In genomic region chr17:39694593-39694992, GRCh38 we compare ENCODE assay signal across 17 cellular contexts. TPM values are rescaled to one million over a fixed set of nuclear protein-coding genes. Genes with fewer than 3 reads are reported as not detected.
"Had no signal": no experiment of that assay in that cellular context is flagged by ENCODE, and none has a peak within 500 bp of the region (broad histone marks: within the 10 kb centered on the region; RNA-seq: fewer than 3 reads in every experiment).

No MANE protein-coding gene starts in this region.

- ATAC-seq: gastrocnemius medialis; heart left ventricle; left lung; natural killer cell treated with Interleukin-12 subunit alpha and Interleukin-12 subunit beta and Interleukin-15 and Interleukin-18, amount 100 ng/mL, for 72 hours; sciatic nerve had no signal

- H3K9me3 ChIP-seq: gastrocnemius medialis, heart left ventricle, left lung, spleen had no signal

- H3K4me3 Mint-ChIP-seq: activated naive CD8-positive, alpha-beta T cell treated with anti-CD3 and anti-CD28 coated beads for 36 hours; memory B cell; natural killer cell treated with Interleukin-12 subunit alpha and Interleukin-12 subunit beta and Interleukin-15 and Interleukin-18, amount 100 ng/mL, for 72 hours; stimulated activated naive CD8-positive, alpha-beta T cell treated with anti-CD3 and anti-CD28 coated beads, Interleukin-15, Interleukin-2, amounts not matched to agents 100 ng/mL and 50 ng/mL, for 24 hours; T-helper 2 cell treated with Interferon-gamma antibody and Interleukin-4, amounts not matched to agents 5 μg/mL and 100 μg/mL, for 36 hours had no signal

- H3K36me3 Mint-ChIP-seq: activated naive CD8-positive, alpha-beta T cell treated with anti-CD3 and anti-CD28 coated beads for 36 hours; natural killer cell treated with Interleukin-12 subunit alpha and Interleukin-12 subunit beta and Interleukin-15 and Interleukin-18, amount 100 ng/mL, for 72 hours had no signal

- H3K27ac Mint-ChIP-seq: activated naive CD8-positive, alpha-beta T cell treated with anti-CD3 and anti-CD28 coated beads for 36 hours; memory B cell; natural killer cell treated with Interleukin-12 subunit alpha and Interleukin-12 subunit beta and Interleukin-15 and Interleukin-18, amount 100 ng/mL, for 72 hours; stimulated activated naive CD8-positive, alpha-beta T cell treated with anti-CD3 and anti-CD28 coated beads, Interleukin-15, Interleukin-2, amounts not matched to agents 100 ng/mL and 50 ng/mL, for 24 hours; T-helper 2 cell treated with Interferon-gamma antibody and Interleukin-4, amounts not matched to agents 5 μg/mL and 100 μg/mL, for 36 hours had no signal

- H3K4me3 ChIP-seq: gastrocnemius medialis, heart left ventricle, left lung, spleen had no signal

- H3K27me3 ChIP-seq: gastrocnemius medialis had no signal

- H3K36me3 ChIP-seq: gastrocnemius medialis, left lung had no signal

- DNase-seq: activated CD4-positive, alpha-beta T cell treated with anti-CD3 and anti-CD28 coated beads, Interleukin-2, amount 50 U/mL, for 1 hour; activated CD8-positive, alpha-beta memory T cell treated with anti-CD3 and anti-CD28 coated beads for 24 hours; activated naive CD8-positive, alpha-beta T cell treated with anti-CD3 and anti-CD28 coated beads for 36 hours; cerebellar nuclear complex; effector memory CD4-positive, alpha-beta T cell; gastrocnemius medialis; heart left ventricle; left lung; spleen had no signal

- H3K9me3 Mint-ChIP-seq: activated naive CD8-positive, alpha-beta T cell treated with anti-CD3 and anti-CD28 coated beads for 36 hours; memory B cell; natural killer cell treated with Interleukin-12 subunit alpha and Interleukin-12 subunit beta and Interleukin-15 and Interleukin-18, amount 100 ng/mL, for 72 hours; stimulated activated naive CD8-positive, alpha-beta T cell treated with anti-CD3 and anti-CD28 coated beads, Interleukin-15, Interleukin-2, amounts not matched to agents 100 ng/mL and 50 ng/mL, for 24 hours; T-helper 2 cell treated with Interferon-gamma antibody and Interleukin-4, amounts not matched to agents 5 μg/mL and 100 μg/mL, for 36 hours had no signal

- H3K27ac ChIP-seq: epithelial cell of prostate, gastrocnemius medialis, heart left ventricle, left lung, spleen had no signal

RNA-seq across cellular contexts. Expression of gene PNMT, which starts 26.3 kb away (rescaled TPM):
- total RNA-seq: activated naive CD8-positive, alpha-beta T cell treated with anti-CD3 and anti-CD28 coated beads for 36 hours; fibroblast of lung; natural killer cell treated with Interleukin-12 subunit alpha and Interleukin-12 subunit beta and Interleukin-15 and Interleukin-18, amount 100 ng/mL, for 72 hours; pulmonary artery endothelial cell had no signal
- polyA plus RNA-seq: fibroblast of lung had no signal
